ENCODE assay signal across 27 cellular contexts in genomic region chr5:144391044-144391443, GRCh38.
"Had no signal": no experiment of that assay in that cellular context is flagged by ENCODE, and none has a peak within 500 bp of the region (broad histone marks: within the 10 kb centered on the region; RNA-seq: fewer than 3 reads in every experiment).

No MANE protein-coding gene starts in this region.

- H3K36me3 Mint-ChIP-seq: mesothelial cell of epicardium had no signal

- H3K27ac ChIP-seq: colonic mucosa, epithelial cell of prostate, esophagus squamous epithelium, gastrocnemius medialis, heart right ventricle, left lung, lower lobe of right lung had no signal

- H3K36me3 ChIP-seq: colonic mucosa, esophagus squamous epithelium, gastrocnemius medialis, heart right ventricle, left lung, lower lobe of right lung had no signal

- H3K4me3 ChIP-seq: colonic mucosa, esophagus squamous epithelium, gastrocnemius medialis, heart right ventricle, left lung, lower lobe of right lung, mucosa of descending colon had no signal

- FAIRE-seq: endometrium, islet of Langerhans, keratinocyte had no signal

- H3K9me3 ChIP-seq: colonic mucosa, esophagus squamous epithelium, gastrocnemius medialis, heart right ventricle, left lung, lower lobe of right lung, mucosa of descending colon had no signal

- DNase-seq: colonic mucosa; cortex of kidney; effector CD8-positive, alpha-beta T cell; effector memory CD8-positive, alpha-beta T cell; endodermal cell; erythroblast; esophagus squamous epithelium; foreskin fibroblast; foreskin melanocyte; gastrocnemius medialis; glutamatergic neuron; head of caudate nucleus; heart right ventricle; hippocampal formation; left cardiac atrium; left lung; left ventricle myocardium superior; lower lobe of right lung; mesenchymal stem cell; mucosa of descending colon had no signal

- ATAC-seq: effector memory CD8-positive, alpha-beta T cell; esophagus mucosa; gastrocnemius medialis; heart right ventricle; left cardiac atrium; left lung; left ventricle myocardium superior; lower lobe of right lung; mucosa of descending colon had no signal

- H3K27ac Mint-ChIP-seq: dendritic cell treated with granulocyte-macrophage colony-stimulating factor and Interleukin-4, amounts not matched to agents 40 ng/mL and 50 ng/mL, for 4 days; effector memory CD8-positive, alpha-beta T cell; endodermal cell; mesothelial cell of epicardium had no signal

- H3K27me3 ChIP-seq: colonic mucosa, esophagus squamous epithelium, gastrocnemius medialis, left lung had no signal

- H3K27me3 Mint-ChIP-seq: dendritic cell treated with granulocyte-macrophage colony-stimulating factor and Interleukin-4, amounts not matched to agents 40 ng/mL and 50 ng/mL, for 4 days; effector memory CD8-positive, alpha-beta T cell had no signal

- H3K9me3 Mint-ChIP-seq: dendritic cell treated with granulocyte-macrophage colony-stimulating factor and Interleukin-4, amounts not matched to agents 40 ng/mL and 50 ng/mL, for 4 days; mesothelial cell of epicardium had no signal

- H3K4me3 Mint-ChIP-seq: dendritic cell treated with granulocyte-macrophage colony-stimulating factor and Interleukin-4, amounts not matched to agents 40 ng/mL and 50 ng/mL, for 4 days; effector memory CD8-positive, alpha-beta T cell; endodermal cell; mesothelial cell of epicardium had no signal

- H3K4me1 ChIP-seq: colonic mucosa, esophagus squamous epithelium, gastrocnemius medialis, heart right ventricle, left lung, lower lobe of right lung had no signal

- H3K4me1 Mint-ChIP-seq: endodermal cell had no signal
